In the genomic region with DNA sequence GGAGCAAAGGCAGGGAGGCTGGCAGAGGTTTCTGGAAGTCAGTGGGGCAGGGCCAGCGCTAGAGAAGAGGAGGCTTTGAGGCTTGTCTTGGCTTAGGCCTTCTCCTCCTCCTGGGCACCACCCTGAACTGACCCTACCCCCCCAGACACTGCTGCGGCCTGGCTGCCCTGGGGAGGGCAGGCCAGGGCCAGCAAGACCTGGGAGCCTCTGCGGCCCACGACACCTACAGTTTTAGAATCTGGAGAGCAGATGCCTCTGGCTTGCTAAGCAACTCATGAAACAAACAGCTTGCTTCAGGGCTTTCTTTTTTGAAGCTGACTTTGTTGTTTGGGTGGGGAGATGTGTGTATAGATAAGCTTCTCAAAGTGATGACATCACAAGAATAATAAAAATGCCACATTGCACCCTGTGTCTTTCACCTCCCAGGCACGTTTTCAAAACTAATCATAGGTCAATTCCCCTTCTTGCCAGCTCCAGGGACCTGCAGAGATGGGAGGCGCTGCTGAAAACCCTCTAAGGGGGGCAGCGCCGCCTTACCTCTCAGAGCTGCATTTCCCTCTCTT, we compare ENCODE assay signal across 9 cellular contexts. TPM values are rescaled to one million over a fixed set of nuclear protein-coding genes. Genes with fewer than 3 reads are reported as not detected.
DNase-seq lines count a peak whose midpoint lies in the region; ATAC-seq and TF ChIP-seq lines count a peak whose summit lies in the region.
"Had no signal": no experiment of that assay in that cellular context is flagged by ENCODE, and none has a peak within 500 bp of the region (broad histone marks: within the 10 kb centered on the region; RNA-seq: fewer than 3 reads in every experiment).

No MANE protein-coding gene starts in this region.

- peaks cover 7% of the 10 kb centered on the region for H3K4me1 Mint-ChIP-seq in activated CD8-positive, alpha-beta memory T cell treated with anti-CD3 and anti-CD28 coated beads, Interleukin-2, amount 10 ng/mL, durations not matched to agents 7 days and 5 days
- peaks cover 20 to 33% (median 33%) of the 10 kb centered on the region in 3 donors for H3K4me1 Mint-ChIP-seq in T-cell
- peaks cover 26% of the 10 kb centered on the region for H3K4me1 Mint-ChIP-seq in stimulated activated effector memory CD8-positive, alpha-beta T cell treated with anti-CD3 and anti-CD28 coated beads, Interleukin-12 subunit alpha, Interleukin-12 subunit beta, amount 100 ng/mL, for 72 hours

- ATAC-seq in activated CD8-positive, alpha-beta memory T cell treated with anti-CD3 and anti-CD28 coated beads, Interleukin-2, amount 10 ng/mL, durations not matched to agents 7 days and 5 days = peak; percentile 63
- peak; percentile 76 to 90 (median 83) for ATAC-seq in T-cell (replicated peaks in 1 of 4)
- peak; percentile 47 for ATAC-seq in foreskin keratinocyte
- ATAC-seq in stimulated activated effector memory CD8-positive, alpha-beta T cell treated with anti-CD3 and anti-CD28 coated beads, Interleukin-12 subunit alpha, Interleukin-12 subunit beta, amount 100 ng/mL, for 72 hours = peak; percentile 42
- ATAC-seq in HG02610 (IDR thresholded peaks at IDR 0.05; ENCODE audit: unreplicated experiment) = no peak

- H3K9me3 Mint-ChIP-seq in activated CD8-positive, alpha-beta memory T cell treated with anti-CD3 and anti-CD28 coated beads, Interleukin-2, amount 10 ng/mL, durations not matched to agents 7 days and 5 days (ENCODE audit: low read depth) = no peaks in the 10 kb centered on the region
- H3K9me3 Mint-ChIP-seq in T-cell = no peaks in the 10 kb centered on the region
- H3K9me3 Mint-ChIP-seq in stimulated activated effector memory CD8-positive, alpha-beta T cell treated with anti-CD3 and anti-CD28 coated beads, Interleukin-12 subunit alpha, Interleukin-12 subunit beta, amount 100 ng/mL, for 72 hours = no peaks in the 10 kb centered on the region

- POLR2A ChIA-PET in T-cell (lab: Charles Lee) = interaction anchor here in 1 of 2 donors (0.6 to 2.0 kb wide), 2 partner anchors 44 to 427 kb away, joined by 3 to 14 read pairs; no protein-coding TSS in a partner anchor

- CTCF ChIA-PET in activated CD8-positive, alpha-beta memory T cell treated with anti-CD3 and anti-CD28 coated beads, Interleukin-2, amount 10 ng/mL, durations not matched to agents 7 days and 5 days (lab: Charles Lee) = interaction anchor here (0.9 to 1.5 kb wide), 2 partner anchors 9 to 321 kb away, joined by 3 read pairs; no protein-coding TSS in a partner anchor
- CTCF ChIA-PET in T-cell (lab: Charles Lee) = interaction anchor here in 1 of 2 donors (0.8 kb wide), 1 partner anchor 219 kb away, joined by 4 read pairs; no protein-coding TSS in a partner anchor

- H3K27ac ChIP-seq in foreskin keratinocyte = peak overlapping the region; percentile 41

- H3K36me3 Mint-ChIP-seq in activated CD8-positive, alpha-beta memory T cell treated with anti-CD3 and anti-CD28 coated beads, Interleukin-2, amount 10 ng/mL, durations not matched to agents 7 days and 5 days = no peaks in the 10 kb centered on the region
- no peaks in the 10 kb centered on the region for H3K36me3 Mint-ChIP-seq in T-cell
- no peaks in the 10 kb centered on the region for H3K36me3 Mint-ChIP-seq in stimulated activated effector memory CD8-positive, alpha-beta T cell treated with anti-CD3 and anti-CD28 coated beads, Interleukin-12 subunit alpha, Interleukin-12 subunit beta, amount 100 ng/mL, for 72 hours

- DNase-seq in activated CD8-positive, alpha-beta memory T cell treated with anti-CD3 and anti-CD28 coated beads, Interleukin-2, amount 10 ng/mL, durations not matched to agents 7 days and 5 days = no peak
- DNase-seq in activated CD8-positive, alpha-beta memory T cell treated with anti-CD3 and anti-CD28 coated beads, Interleukin-2, amount 50 U/mL, for 4 hours = no peak
- peak in 25 of 34 experiments; percentile 13 to 62 (median 33) for DNase-seq in T-cell
- peak; percentile 74 to 90 for DNase-seq in foreskin keratinocyte
- DNase-seq in stimulated activated effector memory CD8-positive, alpha-beta T cell treated with anti-CD3 and anti-CD28 coated beads, Interleukin-12 subunit alpha, Interleukin-12 subunit beta, amount 100 ng/mL, for 72 hours (ENCODE audit: low spot score in 2 of 2) = no peak
- no peak for DNase-seq in NCI-H1105 treated with DMSO at 0.1 percent for 48 hours (lab: John Stamatoyannopoulos, UW)
- DNase-seq in NCI-H128 (lab: John Stamatoyannopoulos, UW; ENCODE audit: unreplicated experiment) = no peak
- DNase-seq: NCI-H345 had no signal

- H3K4me1 ChIP-seq in foreskin keratinocyte = peaks cover 18% of the 10 kb centered on the region

- H3K27ac Mint-ChIP-seq in activated CD8-positive, alpha-beta memory T cell treated with anti-CD3 and anti-CD28 coated beads, Interleukin-2, amount 10 ng/mL, durations not matched to agents 7 days and 5 days = no peak overlapping the region
- H3K27ac Mint-ChIP-seq in T-cell = peak overlapping the region; percentile 83 to 88
- H3K27ac Mint-ChIP-seq in stimulated activated effector memory CD8-positive, alpha-beta T cell treated with anti-CD3 and anti-CD28 coated beads, Interleukin-12 subunit alpha, Interleukin-12 subunit beta, amount 100 ng/mL, for 72 hours = peak overlapping the region; percentile 81

- H3K4me3 Mint-ChIP-seq in activated CD8-positive, alpha-beta memory T cell treated with anti-CD3 and anti-CD28 coated beads, Interleukin-2, amount 10 ng/mL, durations not matched to agents 7 days and 5 days = no peak overlapping the region
- peak overlapping the region in 1 of 3 donors; percentile 35 for H3K4me3 Mint-ChIP-seq in T-cell
- H3K4me3 Mint-ChIP-seq in stimulated activated effector memory CD8-positive, alpha-beta T cell treated with anti-CD3 and anti-CD28 coated beads, Interleukin-12 subunit alpha, Interleukin-12 subunit beta, amount 100 ng/mL, for 72 hours = no peak overlapping the region

- H3K27me3 Mint-ChIP-seq in activated CD8-positive, alpha-beta memory T cell treated with anti-CD3 and anti-CD28 coated beads, Interleukin-2, amount 10 ng/mL, durations not matched to agents 7 days and 5 days = no peaks in the 10 kb centered on the region
- peaks cover 0 to 8% of the 10 kb centered on the region in 2 donors for H3K27me3 Mint-ChIP-seq in T-cell

- H3K27me3 ChIP-seq in foreskin keratinocyte = no peaks in the 10 kb centered on the region

- peak; percentile 13 for TF ChIP-seq CTCF in foreskin keratinocyte (conservative IDR thresholded peaks at IDR 0.05)

RNA-seq across cellular contexts. Expression of gene SMAD7, which starts 46.2 kb away (rescaled TPM):
- total RNA-seq in activated CD8-positive, alpha-beta memory T cell treated with anti-CD3 and anti-CD28 coated beads, Interleukin-2, amount 10 ng/mL, durations not matched to agents 7 days and 5 days = 10 to 100 TPM; 18.5 to 29.3 TPM
- total RNA-seq in T-cell (100 to 1,000 TPM in 1 of 5 donors, 10 to 100 TPM in 4; 28.5 to 138 (median 57.7) TPM), foreskin keratinocyte (7.2 and 10.5 TPM in 2 replicates)
- polyA plus RNA-seq in foreskin keratinocyte = 4.3 and 5.2 TPM in 2 replicates

Comparison
In these comparisons a context has a peak if more than half of its experiments do, and no peak if none do; other contexts are left out.
1. DNase-seq: peak in T-cell (25 of 34) and foreskin keratinocyte (2 of 2); none in activated CD8-positive, alpha-beta memory T cell treated with anti-CD3 and anti-CD28 coated beads, Interleukin-2, amount 10 ng/mL, durations not matched to agents 7 days and 5 days (single experiment), activated CD8-positive, alpha-beta memory T cell treated with anti-CD3 and anti-CD28 coated beads, Interleukin-2, amount 50 U/mL, for 4 hours (single experiment), stimulated activated effector memory CD8-positive, alpha-beta T cell treated with anti-CD3 and anti-CD28 coated beads, Interleukin-12 subunit alpha, Interleukin-12 subunit beta, amount 100 ng/mL, for 72 hours (0 of 2), NCI-H1105 treated with DMSO at 0.1 percent for 48 hours (single experiment) and NCI-H128 (single experiment).